Comparison of ENCODE assay signal across 20 cellular contexts in genomic region chr1:85447000-85447943, GRCh38. TPM values are rescaled to one million over a fixed set of nuclear protein-coding genes. Genes with fewer than 3 reads are reported as not detected.
A peak's percentile ranks its signal among the peaks of the same experiment; 100 is the strongest.
DNase-seq lines count a peak whose midpoint lies in the region; ATAC-seq and TF ChIP-seq lines count a peak whose summit lies in the region.
"Had no signal": no experiment of that assay in that cellular context is flagged by ENCODE, and none has a peak within 500 bp of the region (broad histone marks: within the 10 kb centered on the region; RNA-seq: fewer than 3 reads in every experiment).

No MANE protein-coding gene starts in this region.

- H3K27me3 ChIP-seq in Peyer's patch: no peaks in the 10 kb centered on the region
- H3K27me3 ChIP-seq in upper lobe of left lung: no peaks in the 10 kb centered on the region

- H3K9me3 Mint-ChIP-seq in osteocyte (ENCODE audit: unreplicated experiment): peaks cover 3% of the 10 kb centered on the region
- H3K9me3 Mint-ChIP-seq: T-helper 2 cell treated with Interferon-gamma antibody and Interleukin-4, amounts not matched to agents 5 μg/mL and 100 μg/mL, for 36 hours had no signal

- H3K27me3 Mint-ChIP-seq in osteocyte (ENCODE audit: unreplicated experiment): no peaks in the 10 kb centered on the region
- H3K27me3 Mint-ChIP-seq: progenitor cell of endocrine pancreas had no signal

- H3K36me3 ChIP-seq in Peyer's patch: no peaks in the 10 kb centered on the region
- no peaks in the 10 kb centered on the region for H3K36me3 ChIP-seq in upper lobe of left lung

- ATAC-seq in upper lobe of left lung (ENCODE audit: low FRiP score in 2 of 2): no peak
- ATAC-seq: activated CD4-positive, alpha-beta T cell treated with anti-CD3 and anti-CD28 coated beads for 36 hours; naive thymus-derived CD4-positive, alpha-beta T cell had no signal

- no peaks in the 10 kb centered on the region for H3K9me3 ChIP-seq in Peyer's patch
- H3K9me3 ChIP-seq in upper lobe of left lung: no peaks in the 10 kb centered on the region
- H3K9me3 ChIP-seq: Caco-2 had no signal

- DNase-seq in AG09319 (ENCODE audit: extremely low read depth, low read depth): peak; percentile 44
- peak; percentile 31 for DNase-seq in M059J (ENCODE audit: low read depth)
- DNase-seq in fibroblast of gingiva (ENCODE audit: low read depth): peak; percentile 85
- DNase-seq in osteocyte (ENCODE audit: extremely low spot score, unreplicated experiment): no peak
- no peak for DNase-seq in Peyer's patch
- DNase-seq in upper lobe of left lung: no peak
- no peak for DNase-seq in activated CD8-positive, alpha-beta memory T cell treated with anti-CD3 and anti-CD28 coated beads, Interleukin-2, amount 50 U/mL, for 48 hours
- no peak for DNase-seq in NCI-H226
- DNase-seq: activated CD4-positive, alpha-beta T cell treated with anti-CD3 and anti-CD28 coated beads for 36 hours; activated naive CD4-positive, alpha-beta T cell treated with Interleukin-2 at 50 U/mL for 16 hours; AML-193; Caco-2; Karpas-422; naive thymus-derived CD4-positive, alpha-beta T cell; NCI-H1417; NCI-H2227 treated with DMSO at 0.1 percent for 48 hours; SHP77; substantia nigra had no signal

- WGBS in upper lobe of left lung, 2 donors: 80 to 84% methylated on average over 4 of the region's 4 CpGs

- TF ChIP-seq POLR2A in Peyer's patch (IDR thresholded peaks at IDR 0.05) (no peak), upper lobe of left lung (IDR thresholded peaks at IDR 0.05) (no peak)

- TF ChIP-seq CTCF in AG09319 (IDR thresholded peaks at IDR 0.05; ENCODE audit: low read depth, low read length) (no peak), osteocyte (IDR thresholded peaks at IDR 0.05) (no peak), Peyer's patch (IDR thresholded peaks at IDR 0.05) (no peak), upper lobe of left lung (IDR thresholded peaks at IDR 0.05) (no peak)

- peak overlapping the region; percentile 72 for H3K27ac Mint-ChIP-seq in osteocyte (ENCODE audit: unreplicated experiment)
- H3K27ac Mint-ChIP-seq: activated CD4-positive, alpha-beta T cell treated with anti-CD3 and anti-CD28 coated beads for 36 hours; naive thymus-derived CD4-positive, alpha-beta T cell; progenitor cell of endocrine pancreas; T-helper 2 cell treated with Interferon-gamma antibody and Interleukin-4, amounts not matched to agents 5 μg/mL and 100 μg/mL, for 36 hours had no signal

- TF ChIP-seq EP300 in upper lobe of left lung (IDR thresholded peaks at IDR 0.05): no peak

- no peak overlapping the region for H3K4me3 Mint-ChIP-seq in osteocyte (ENCODE audit: unreplicated experiment)
- H3K4me3 Mint-ChIP-seq: activated CD4-positive, alpha-beta T cell treated with anti-CD3 and anti-CD28 coated beads for 36 hours; naive thymus-derived CD4-positive, alpha-beta T cell; T-helper 2 cell treated with Interferon-gamma antibody and Interleukin-4, amounts not matched to agents 5 μg/mL and 100 μg/mL, for 36 hours had no signal

- H3K27ac ChIP-seq in Peyer's patch (no peak overlapping the region), upper lobe of left lung (no peak overlapping the region)

- H3K36me3 Mint-ChIP-seq in osteocyte (ENCODE audit: unreplicated experiment): peaks cover 15% of the 10 kb centered on the region
- H3K36me3 Mint-ChIP-seq: naive thymus-derived CD4-positive, alpha-beta T cell had no signal

- H3K4me1 ChIP-seq in Peyer's patch (peaks cover 0 to 7% (median 0%) of the 10 kb centered on the region in 4 donors), upper lobe of left lung (no peaks in the 10 kb centered on the region)
- H3K4me1 ChIP-seq: Caco-2 had no signal

- peaks cover 42% of the 10 kb centered on the region for H3K4me1 Mint-ChIP-seq in osteocyte (ENCODE audit: unreplicated experiment)
- H3K4me1 Mint-ChIP-seq: activated CD4-positive, alpha-beta T cell treated with anti-CD3 and anti-CD28 coated beads for 36 hours; naive thymus-derived CD4-positive, alpha-beta T cell had no signal

- H3K4me3 ChIP-seq in Peyer's patch (no peak overlapping the region), upper lobe of left lung (no peak overlapping the region)

RNA-seq across cellular contexts. Expression of gene DDAH1, which starts 17.7 kb away (rescaled TPM):
- 71.0 and 82.7 TPM in 2 replicates for total RNA-seq in M059J (2014; rRNA removed; shearing (Covaris generic))
- total RNA-seq in osteocyte: 40.8 and 46.8 TPM in 2 replicates
- total RNA-seq in Peyer's patch: 10 to 100 TPM; 40.8 to 60.2 (median 51.2) TPM
- total RNA-seq in upper lobe of left lung: 10 to 100 TPM; 24.1 to 78.8 (median 52.6) TPM

Comparison
In these comparisons a context has a peak if more than half of its experiments do, and no peak if none do; other contexts are left out.
1. DNase-seq: peak in AG09319 (single experiment), M059J (single experiment) and fibroblast of gingiva (single experiment); none in osteocyte (single experiment), Peyer's patch (0 of 3), upper lobe of left lung (0 of 2), activated CD8-positive, alpha-beta memory T cell treated with anti-CD3 and anti-CD28 coated beads, Interleukin-2, amount 50 U/mL, for 48 hours (single experiment) and NCI-H226 (single experiment).